10 cellular contexts compared by ENCODE assay signal in genomic region chr5:167573274-167574127, GRCh38.
DNase-seq lines count a peak whose midpoint lies in the region; ATAC-seq and TF ChIP-seq lines count a peak whose summit lies in the region.
"Had no signal": no experiment of that assay in that cellular context is flagged by ENCODE, and none has a peak within 500 bp of the region (broad histone marks: within the 10 kb centered on the region; RNA-seq: fewer than 3 reads in every experiment).

No MANE protein-coding gene starts in this region.

- peaks cover 0 to 20% of the 10 kb centered on the region in 2 donors for H3K27me3 ChIP-seq in body of pancreas

- peak; percentile 60 for DNase-seq in A172 (ENCODE audit: low spot score)
- no peak for DNase-seq in HFF-Myc (ENCODE audit: extremely low read depth, low read depth)
- DNase-seq in body of pancreas, result peak in 2 of 4 donors; percentile 30 to 31
- DNase-seq in left lobe of liver (ENCODE audit: low spot score), result no peak
- DNase-seq in HT-29 (ENCODE audit: low spot score), result no peak
- DNase-seq in lower leg skin (ENCODE audit: low spot score in 2 of 2), result no peak
- no peak for DNase-seq in NCI-H226
- DNase-seq: activated B cell treated with CpG ODN at 0.5 μM for 24 hours; stimulated activated CD4-positive, alpha-beta T cell treated with anti-CD3 and anti-CD28 coated beads, Interleukin-2, amount 100 ng/mL, for 24 hours had no signal

- TF ChIP-seq CTCF in HFF-Myc (IDR thresholded peaks at IDR 0.05; ENCODE audit: low read depth, low read length, missing control alignments) (no peak), body of pancreas (IDR thresholded peaks at IDR 0.05) (no peak), lower leg skin (IDR thresholded peaks at IDR 0.05) (no peak)

- 1 to 3% methylated on average over 25 of the region's 25 CpGs for WGBS in body of pancreas, 2 donors
- WGBS in lower leg skin, 2 donors, result 3 to 4% methylated on average over 25 of the region's 25 CpGs

- intact Hi-C loops in body of pancreas (cut with DNase I) (no loop called here), lower leg skin (cut with DNase I; ENCODE audit: low total_unique reads) (no loop called here)

- ATAC-seq in body of pancreas (peak; percentile 56), left lobe of liver (peak; percentile 81), GM19452 (IDR thresholded peaks at IDR 0.05; ENCODE audit: unreplicated experiment) (no peak)

- H3K36me3 ChIP-seq in body of pancreas (replicated peaks in 1 of 2; ENCODE audit: insufficient read depth in 1 of 2, low read depth in 2 of 2), result no peaks in the 10 kb centered on the region

- H3K9me3 ChIP-seq in body of pancreas, result no peaks in the 10 kb centered on the region

- peaks cover 12% of the 10 kb centered on the region for H3K4me1 ChIP-seq in body of pancreas

- peak overlapping the region; percentile 30 for H3K4me3 ChIP-seq in HFF-Myc (replicated peaks; ENCODE audit: low read depth, low read length)
- peak overlapping the region in 1 of 2 donors; percentile 15 for H3K4me3 ChIP-seq in body of pancreas
- H3K4me3 ChIP-seq in lower leg skin (ENCODE audit: low read depth, poor library complexity, severe bottlenecking), result no peak overlapping the region

- TF ChIP-seq POLR2A in body of pancreas (IDR thresholded peaks at IDR 0.05) (no peak), lower leg skin (IDR thresholded peaks at IDR 0.05) (no peak)

- H3K27ac ChIP-seq in body of pancreas, result no peak overlapping the region
